Comparison of ENCODE assay signal across 1 cellular context in genomic region chr1:31509124-31510072, GRCh38.
TF ChIP-seq lines count a peak whose summit lies in the region.

No MANE protein-coding gene starts in this region.

TF ChIP-seq in HepG2, 621 proteins besides CTCF, POLR2A, EP300 and RAD21 (continued from another document and continues in another):
- TF ChIP-seq ATF3 (CRISPR knock-in tag; IDR thresholded peaks at IDR 0.05) = no peak
- TF ChIP-seq, protein P1, sequence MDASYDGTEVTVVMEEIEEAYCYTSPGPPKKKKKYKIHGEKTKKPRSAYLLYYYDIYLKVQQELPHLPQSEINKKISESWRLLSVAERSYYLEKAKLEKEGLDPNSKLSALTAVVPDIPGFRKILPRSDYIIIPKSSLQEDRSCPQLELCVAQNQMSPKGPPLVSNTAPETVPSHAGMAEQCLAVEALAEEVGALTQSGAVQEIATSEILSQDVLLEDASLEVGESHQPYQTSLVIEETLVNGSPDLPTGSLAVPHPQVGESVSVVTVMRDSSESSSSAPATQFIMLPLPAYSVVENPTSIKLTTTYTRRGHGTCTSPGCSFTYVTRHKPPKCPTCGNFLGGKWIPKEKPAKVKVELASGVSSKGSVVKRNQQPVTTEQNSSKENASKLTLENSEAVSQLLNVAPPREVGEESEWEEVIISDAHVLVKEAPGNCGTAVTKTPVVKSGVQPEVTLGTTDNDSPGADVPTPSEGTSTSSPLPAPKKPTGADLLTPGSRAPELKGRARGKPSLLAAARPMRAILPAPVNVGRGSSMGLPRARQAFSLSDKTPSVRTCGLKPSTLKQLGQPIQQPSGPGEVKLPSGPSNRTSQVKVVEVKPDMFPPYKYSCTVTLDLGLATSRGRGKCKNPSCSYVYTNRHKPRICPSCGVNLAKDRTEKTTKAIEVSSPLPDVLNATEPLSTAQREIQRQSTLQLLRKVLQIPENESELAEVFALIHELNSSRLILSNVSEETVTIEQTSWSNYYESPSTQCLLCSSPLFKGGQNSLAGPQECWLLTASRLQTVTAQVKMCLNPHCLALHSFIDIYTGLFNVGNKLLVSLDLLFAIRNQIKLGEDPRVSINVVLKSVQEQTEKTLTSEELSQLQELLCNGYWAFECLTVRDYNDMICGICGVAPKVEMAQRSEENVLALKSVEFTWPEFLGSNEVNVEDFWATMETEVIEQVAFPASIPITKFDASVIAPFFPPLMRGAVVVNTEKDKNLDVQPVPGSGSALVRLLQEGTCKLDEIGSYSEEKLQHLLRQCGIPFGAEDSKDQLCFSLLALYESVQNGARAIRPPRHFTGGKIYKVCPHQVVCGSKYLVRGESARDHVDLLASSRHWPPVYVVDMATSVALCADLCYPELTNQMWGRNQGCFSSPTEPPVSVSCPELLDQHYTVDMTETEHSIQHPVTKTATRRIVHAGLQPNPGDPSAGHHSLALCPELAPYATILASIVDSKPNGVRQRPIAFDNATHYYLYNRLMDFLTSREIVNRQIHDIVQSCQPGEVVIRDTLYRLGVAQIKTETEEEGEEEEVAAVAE (CRISPR knock-in tag; IDR thresholded peaks at IDR 0.05; ENCODE audit: borderline replicate concordance) = no peak
- no peak for TF ChIP-seq ZBTB25 (CRISPR knock-in tag; IDR thresholded peaks at IDR 0.05)
- no peak for TF ChIP-seq AFF4 (CRISPR knock-in tag; IDR thresholded peaks at IDR 0.05)
- TF ChIP-seq RFX3 (CRISPR knock-in tag; IDR thresholded peaks at IDR 0.05) = no peak
- no peak for TF ChIP-seq ZNF24 (IDR thresholded peaks at IDR 0.05)
- TF ChIP-seq ARHGAP35 (CRISPR knock-in tag; IDR thresholded peaks at IDR 0.05; ENCODE audit: borderline replicate concordance) = no peak; the same call in 1 of the 2 replicates
- 0 out of 2 replicates have a peak, but pooled peaks have one; percentile 15 for TF ChIP-seq ZNF576 (CRISPR knock-in tag; IDR thresholded peaks at IDR 0.05)
- TF ChIP-seq IKZF4 (CRISPR knock-in tag; IDR thresholded peaks at IDR 0.05; ENCODE audit: borderline replicate concordance, low read depth, not compliant biosample characterization) = peak; percentile 78
- 0 out of 2 replicates have a peak, but pooled peaks have one; percentile 4 for TF ChIP-seq ZNF235 (CRISPR knock-in tag; IDR thresholded peaks at IDR 0.05; ENCODE audit: borderline replicate concordance)
- TF ChIP-seq ZNF446 (CRISPR knock-in tag; IDR thresholded peaks at IDR 0.05) = no peak; the same call in 1 of the 2 replicates
- TF ChIP-seq ZNF33B (CRISPR knock-in tag; IDR thresholded peaks at IDR 0.05) = no peak
- no peak for TF ChIP-seq ATF7-NPFF (CRISPR knock-in tag; IDR thresholded peaks at IDR 0.05; ENCODE audit: low read depth)
- no peak for TF ChIP-seq ZNF691 (CRISPR knock-in tag; IDR thresholded peaks at IDR 0.05; ENCODE audit: borderline replicate concordance, low read depth)
- peak; percentile 72; the same call in 1 of the 2 replicates for TF ChIP-seq ZNF800 (CRISPR knock-in tag; IDR thresholded peaks at IDR 0.05)
- TF ChIP-seq MEIS2 (CRISPR knock-in tag; IDR thresholded peaks at IDR 0.05) = peak; percentile 80
- peak; percentile 64 for TF ChIP-seq ZNF281 (CRISPR knock-in tag; IDR thresholded peaks at IDR 0.05; ENCODE audit: borderline replicate concordance)
- no peak for TF ChIP-seq MYNN (CRISPR knock-in tag; IDR thresholded peaks at IDR 0.05; ENCODE audit: low read depth)
- peak; percentile 76; the same call in 1 of the 2 replicates for TF ChIP-seq ZSCAN31 (CRISPR knock-in tag; IDR thresholded peaks at IDR 0.05; ENCODE audit: low read depth)
- 0 out of 2 replicates have a peak, but pooled peaks have one; percentile 46 for TF ChIP-seq MAF1 (CRISPR knock-in tag; IDR thresholded peaks at IDR 0.05; ENCODE audit: borderline replicate concordance)
- TF ChIP-seq U2AF2 (IDR thresholded peaks at IDR 0.05; ENCODE audit: low read depth, low read length) = no peak
- TF ChIP-seq RBM22 (optimal IDR thresholded peaks at IDR 0.05; ENCODE audit: low read length) = no peak
- no peak for TF ChIP-seq ZNF660 (CRISPR knock-in tag; IDR thresholded peaks at IDR 0.05; ENCODE audit: borderline replicate concordance, low read depth)
- TF ChIP-seq ZNF780A (CRISPR knock-in tag; IDR thresholded peaks at IDR 0.05) = no peak
- no peak for TF ChIP-seq KLF9 (CRISPR knock-in tag; IDR thresholded peaks at IDR 0.05; ENCODE audit: low read depth)
- peak; percentile 64; the same call in 1 of the 2 replicates for TF ChIP-seq HMG20B (CRISPR knock-in tag; conservative IDR thresholded peaks at IDR 0.05)
- TF ChIP-seq ZNF496 (CRISPR knock-in tag; IDR thresholded peaks at IDR 0.05; ENCODE audit: insufficient replicate concordance) = no peak
- TF ChIP-seq, protein P2, sequence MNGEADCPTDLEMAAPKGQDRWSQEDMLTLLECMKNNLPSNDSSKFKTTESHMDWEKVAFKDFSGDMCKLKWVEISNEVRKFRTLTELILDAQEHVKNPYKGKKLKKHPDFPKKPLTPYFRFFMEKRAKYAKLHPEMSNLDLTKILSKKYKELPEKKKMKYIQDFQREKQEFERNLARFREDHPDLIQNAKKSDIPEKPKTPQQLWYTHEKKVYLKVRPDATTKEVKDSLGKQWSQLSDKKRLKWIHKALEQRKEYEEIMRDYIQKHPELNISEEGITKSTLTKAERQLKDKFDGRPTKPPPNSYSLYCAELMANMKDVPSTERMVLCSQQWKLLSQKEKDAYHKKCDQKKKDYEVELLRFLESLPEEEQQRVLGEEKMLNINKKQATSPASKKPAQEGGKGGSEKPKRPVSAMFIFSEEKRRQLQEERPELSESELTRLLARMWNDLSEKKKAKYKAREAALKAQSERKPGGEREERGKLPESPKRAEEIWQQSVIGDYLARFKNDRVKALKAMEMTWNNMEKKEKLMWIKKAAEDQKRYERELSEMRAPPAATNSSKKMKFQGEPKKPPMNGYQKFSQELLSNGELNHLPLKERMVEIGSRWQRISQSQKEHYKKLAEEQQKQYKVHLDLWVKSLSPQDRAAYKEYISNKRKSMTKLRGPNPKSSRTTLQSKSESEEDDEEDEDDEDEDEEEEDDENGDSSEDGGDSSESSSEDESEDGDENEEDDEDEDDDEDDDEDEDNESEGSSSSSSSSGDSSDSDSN (CRISPR knock-in tag; IDR thresholded peaks at IDR 0.05) = peak; percentile 67
- no peak; the same call in 1 of the 2 replicates for TF ChIP-seq ZC3H13 (CRISPR knock-in tag; IDR thresholded peaks at IDR 0.05)
- no peak for TF ChIP-seq SRSF4 (IDR thresholded peaks at IDR 0.05; ENCODE audit: low read depth, low read length, poor library complexity, severe bottlenecking)
- TF ChIP-seq KLF13 (CRISPR knock-in tag; IDR thresholded peaks at IDR 0.05) = no peak
- no peak for TF ChIP-seq RORA (CRISPR knock-in tag; IDR thresholded peaks at IDR 0.05)
- TF ChIP-seq ARNTL (CRISPR knock-in tag; IDR thresholded peaks at IDR 0.05) = peak; percentile 82
